Comparison of ENCODE assay signal across 27 cellular contexts in genomic region chr12:28161697-28162096, GRCh38. TPM values are rescaled to one million over a fixed set of nuclear protein-coding genes. Genes with fewer than 3 reads are reported as not detected.
DNase-seq lines count a peak whose midpoint lies in the region; ATAC-seq, FAIRE-seq and TF ChIP-seq lines count a peak whose summit lies in the region.
"Had no signal": no experiment of that assay in that cellular context is flagged by ENCODE, and none has a peak within 500 bp of the region (broad histone marks: within the 10 kb centered on the region; RNA-seq: fewer than 3 reads in every experiment).

No MANE protein-coding gene starts in this region.

- BruUV-seq in K562 (replicated peaks; lab: Mats Ljungman, UMichigan) = no TSS peak

- no peak overlapping the region for H3K4me2 ChIP-seq in A549
- H3K4me2 ChIP-seq in K562 (ENCODE audit: insufficient read depth, low read length) = no peak overlapping the region
- H3K4me2 ChIP-seq in neuronal stem cell (ENCODE audit: insufficient read depth, low read length, poor library complexity, severe bottlenecking) = no peak overlapping the region
- no peak overlapping the region for H3K4me2 ChIP-seq in mesenchymal stem cell (ENCODE audit: low read length, poor library complexity, severe bottlenecking)

- H2BK120ac ChIP-seq in neuronal stem cell (ENCODE audit: low read depth, low read length) (no peak overlapping the region), mesenchymal stem cell (ENCODE audit: low read depth, low read length) (no peak overlapping the region)

- H2AK5ac ChIP-seq in neuronal stem cell (ENCODE audit: low read depth, low read length) = no peak overlapping the region
- H2AK5ac ChIP-seq in mesenchymal stem cell (ENCODE audit: low read length, severe bottlenecking) = no peak overlapping the region

- no peaks in the 10 kb centered on the region for H3K79me2 ChIP-seq in K562 (ENCODE audit: control insufficient read depth, insufficient read depth, low read length)

- TF ChIP-seq RAD21 in A549 (conservative IDR thresholded peaks at IDR 0.05 in 1 of 2, IDR thresholded peaks at IDR 0.05 in 1 of 2) (no peak), K562 (CRISPR knock-in tag; conservative IDR thresholded peaks at IDR 0.05 in 1 of 2, IDR thresholded peaks at IDR 0.05 in 1 of 2) (no peak)

- H3K36me3 ChIP-seq in K562 (ENCODE audit: control insufficient read depth, insufficient read depth, low read length) (no peaks in the 10 kb centered on the region), neuronal stem cell (replicated peaks in 1 of 2; ENCODE audit: control insufficient read depth in 2 of 2, insufficient read depth in 2 of 2, low read length in 2 of 2) (no peaks in the 10 kb centered on the region), mesenchymal stem cell (ENCODE audit: control insufficient read depth in 1 of 2, insufficient read depth in 2 of 2, low read depth in 1 of 2, low read length in 2 of 2) (no peaks in the 10 kb centered on the region)
- H3K36me3 ChIP-seq: BE2C, BLaER1 had no signal

- no peak for FAIRE-seq in A549 (lab: Jason Lieb, UNC)
- FAIRE-seq in HTR-8/SVneo (lab: Jason Lieb, UNC) = peak; percentile 33
- no peak for FAIRE-seq in K562 (lab: Jason Lieb, UNC)
- FAIRE-seq: A204.1, GM12878, GM12892, GM18507, GM19239 had no signal

- H3K4me1 ChIP-seq in A549 = peaks cover 14% of the 10 kb centered on the region
- peaks cover 0 to 9% of the 10 kb centered on the region in 2 experiments; a peak in 3 of 5 replicates for H3K4me1 ChIP-seq in K562 (replicated peaks in 1 of 2; ENCODE audit: control insufficient read depth in 2 of 2, insufficient read depth in 2 of 2, low read length in 2 of 2)
- no peaks in the 10 kb centered on the region for H3K4me1 ChIP-seq in neuronal stem cell (ENCODE audit: control insufficient read depth in 2 of 2, insufficient read depth in 1 of 2, low read depth in 1 of 2, low read length in 2 of 2)
- no peaks in the 10 kb centered on the region for H3K4me1 ChIP-seq in mesenchymal stem cell (ENCODE audit: control insufficient read depth, insufficient read depth, low read depth, low read length)
- H3K4me1 ChIP-seq: BE2C had no signal

- H3K4ac ChIP-seq in neuronal stem cell (ENCODE audit: low read length) (no peak overlapping the region), mesenchymal stem cell (ENCODE audit: low read depth in 1 of 2, low read length in 2 of 2) (no peak overlapping the region)

- TF ChIP-seq EP300 in A549 (IDR thresholded peaks at IDR 0.05) (no peak), K562 (IDR thresholded peaks at IDR 0.05; ENCODE audit: low read length) (no peak)

- H3K27me3 ChIP-seq in K562 (ENCODE audit: control insufficient read depth in 2 of 2, insufficient read depth in 2 of 2, low read length in 2 of 2) (no peaks in the 10 kb centered on the region), neuronal stem cell (ENCODE audit: control insufficient read depth in 3 of 3, insufficient read depth in 3 of 3, low read depth in 1 of 3, low read length in 3 of 3) (no peaks in the 10 kb centered on the region), mesenchymal stem cell (ENCODE audit: control insufficient read depth in 1 of 2, insufficient read depth in 1 of 2, low read length in 2 of 2) (no peaks in the 10 kb centered on the region)
- H3K27me3 ChIP-seq: BE2C, BLaER1 had no signal

- H3K14ac ChIP-seq in neuronal stem cell (ENCODE audit: low read length) (no peak overlapping the region), mesenchymal stem cell (ENCODE audit: low read length in 2 of 2) (no peak overlapping the region)

- H2BK12ac ChIP-seq in neuronal stem cell (ENCODE audit: low read length) (no peak overlapping the region), mesenchymal stem cell (ENCODE audit: low read length in 2 of 2) (no peak overlapping the region)

- H4K8ac ChIP-seq in neuronal stem cell (ENCODE audit: low read depth, low read length) (no peak overlapping the region), mesenchymal stem cell (ENCODE audit: low read length) (no peak overlapping the region)

- TF ChIP-seq CTCF in A549 (IDR thresholded peaks at IDR 0.05) = no peak
- no peak for TF ChIP-seq CTCF in K562 (IDR thresholded peaks at IDR 0.05 in 2 of 3, conservative IDR thresholded peaks at IDR 0.05 in 1 of 3; ENCODE audit: insufficient read depth in 2 of 3, low read depth in 1 of 3, low read length in 3 of 3)

- H3K4me3 ChIP-seq in A549 (no peak overlapping the region), K562 (no peak overlapping the region), neuronal stem cell (ENCODE audit: low read length in 2 of 2) (no peak overlapping the region), mesenchymal stem cell (ENCODE audit: insufficient read depth in 1 of 2, low read depth in 1 of 2, low read length in 2 of 2) (no peak overlapping the region)
- H3K4me3 ChIP-seq: BLaER1, GM12878 had no signal

- H3K18ac ChIP-seq in neuronal stem cell (ENCODE audit: low read length) = no peak overlapping the region
- H3K18ac ChIP-seq in mesenchymal stem cell (ENCODE audit: low read depth in 1 of 2, low read length in 2 of 2) = no peak overlapping the region

- no peak overlapping the region for H2AFZ ChIP-seq in K562 (ENCODE audit: low read depth, low read length)
- peak overlapping the region; percentile 22 for H2AFZ ChIP-seq in neuronal stem cell (ENCODE audit: low read length)
- no peak overlapping the region for H2AFZ ChIP-seq in mesenchymal stem cell (ENCODE audit: low read depth, low read length)

- H4K91ac ChIP-seq in neuronal stem cell (ENCODE audit: low read depth, low read length, poor library complexity) (no peak overlapping the region), mesenchymal stem cell (ENCODE audit: low read length) (no peak overlapping the region)

- H2BK15ac ChIP-seq in neuronal stem cell (ENCODE audit: low read length) (no peak overlapping the region), mesenchymal stem cell (ENCODE audit: low read depth, poor library complexity, severe bottlenecking) (no peak overlapping the region)

- H3K9me1 ChIP-seq in K562 (ENCODE audit: control insufficient read depth, insufficient read depth, low read length) = no peaks in the 10 kb centered on the region

- intact Hi-C loops in K562 (cut with micrococcal nuclease) = no loop called here

- H3K23ac ChIP-seq in neuronal stem cell (ENCODE audit: low read depth, low read length, poor library complexity) (no peak overlapping the region), mesenchymal stem cell (ENCODE audit: low read length in 2 of 2) (no peak overlapping the region)

- in situ Hi-C loops in K562 (cut with MboI) = loop anchor here (10.0 kb wide), 1 partner anchor 417 kb away; no protein-coding TSS in a partner anchor

- DNase-seq in A549 (ENCODE audit: low read depth in 1 of 2, low spot score in 1 of 2) = no peak
- no peak for DNase-seq in HTR-8/SVneo (ENCODE audit: insufficient read length, low spot score)
- no peak for DNase-seq in K562 (ENCODE audit: extremely low read depth in 1 of 4, low spot score in 3 of 4)
- DNase-seq in neuronal stem cell (ENCODE audit: low spot score) = no peak
- no peak for DNase-seq in activated gamma-delta T cell (lab: John Stamatoyannopoulos, UW)
- DNase-seq in mesenchymal stem cell = no peak
- no peak for DNase-seq in AG20443 (ENCODE audit: low spot score)
- DNase-seq: 8988T; BE2C; C1 segment of cervical spinal cord; CD4-positive, alpha-beta memory T cell; CD4-positive, CD25-positive, alpha-beta regulatory T cell; CD8-positive, alpha-beta memory T cell; COR-L47; DMS 273 treated with DMSO at 0.1 percent for 48 hours; DMS153; DMS53; DMS79; DND-41; EL; GDM1 had no signal

- POLR2A ChIA-PET in A549 (lab: Yijun Ruan, JAX) = no interaction called here
- POLR2A ChIA-PET in K562 (lab: Yijun Ruan, JAX) = no interaction called here

- H3K79me1 ChIP-seq in neuronal stem cell (ENCODE audit: low read depth, low read length) = no peaks in the 10 kb centered on the region
- H3K79me1 ChIP-seq in mesenchymal stem cell (replicated peaks; ENCODE audit: low read length, poor library complexity, severe bottlenecking) = no peaks in the 10 kb centered on the region

- no peak overlapping the region for H2BK5ac ChIP-seq in neuronal stem cell (ENCODE audit: low read length)
- H2BK5ac ChIP-seq in mesenchymal stem cell (ENCODE audit: low read depth, low read length, poor library complexity, severe bottlenecking) = no peak overlapping the region

- CTCF ChIA-PET in A549 (lab: Yijun Ruan, JAX) (no interaction called here), K562 (lab: Yijun Ruan, JAX; ENCODE audit: low intra/inter-chr PET ratio) (no interaction called here)

- no peaks in the 10 kb centered on the region for H4K20me1 ChIP-seq in K562 (replicated peaks; ENCODE audit: control insufficient read depth, insufficient read depth, low read length)
- H4K20me1 ChIP-seq: BLaER1 had no signal

- H3K27ac ChIP-seq in A549 = no peak overlapping the region
- no peak overlapping the region for H3K27ac ChIP-seq in K562 (ENCODE audit: extremely low read depth, low read depth, low read length)
- H3K27ac ChIP-seq in neuronal stem cell (replicated peaks; ENCODE audit: low read length) = no peak overlapping the region
- no peak overlapping the region for H3K27ac ChIP-seq in mesenchymal stem cell (ENCODE audit: low read length, poor library complexity, severe bottlenecking)

- no peak for ATAC-seq in A549
- ATAC-seq in K562 = no peak
- ATAC-seq: GM12878 had no signal

- H3K9me3 ChIP-seq in A549 = no peaks in the 10 kb centered on the region
- no peaks in the 10 kb centered on the region for H3K9me3 ChIP-seq in K562 (replicated peaks; ENCODE audit: control insufficient read depth, insufficient read depth, low read depth, low read length)
- H3K9me3 ChIP-seq in neuronal stem cell (replicated peaks in 1 of 2; ENCODE audit: control insufficient read depth in 2 of 2, insufficient read depth in 1 of 2, low read depth in 1 of 2, low read length in 2 of 2) = no peaks in the 10 kb centered on the region
- H3K9me3 ChIP-seq in mesenchymal stem cell (ENCODE audit: control insufficient read depth, low read length) = no peaks in the 10 kb centered on the region
- H3K9me3 ChIP-seq: BE2C had no signal

- TF ChIP-seq POLR2A in A549 (IDR thresholded peaks at IDR 0.05; ENCODE audit: low read length) (no peak), K562 (conservative IDR thresholded peaks at IDR 0.05) (no peak)

- WGBS in A549 (ENCODE audit: missing lambda C conversion rate) = 86% methylated on average over 5 of the region's 5 CpGs
- WGBS in K562 (ENCODE audit: insufficient coverage, low coverage, missing lambda C conversion rate) = 86% methylated on average over 5 of the region's 5 CpGs
- WGBS in neuronal stem cell (ENCODE audit: extremely low coverage in 2 of 2, insufficient read length in 2 of 2, insufficient replicate concordance in 1 of 2), 2 donors = no CpG with 5 or more reads among the region's 5 CpGs
- WGBS in mesenchymal stem cell = 94% methylated on average over 3 of the region's 5 CpGs

- H3K9ac ChIP-seq in K562 (ENCODE audit: insufficient read depth in 1 of 2, low read depth in 2 of 2, low read length in 2 of 2) = no peak overlapping the region
- H3K9ac ChIP-seq in neuronal stem cell (ENCODE audit: low read depth, low read length, poor library complexity) = no peak overlapping the region
- H3K9ac ChIP-seq in mesenchymal stem cell (ENCODE audit: low read length) = no peak overlapping the region
- H3K9ac ChIP-seq: BLaER1 had no signal

RNA-seq across cellular contexts. Expression of gene CCDC91, which starts 28.6 kb away (rescaled TPM):
- polyA plus RNA-seq in A549 (2011; rRNA removed) (38.1 and 48.1 TPM in 2 replicates), A549 (2017; fragmentation: RNase III; extraction: RNeasy Plus Mini Kit Qiagen cat#74134 plus additional on column Dnase treatment) (25.2 to 26.0 TPM (median 25.6 TPM) in 3 replicates), K562 (2011; rRNA removed) (27.3 and 31.1 TPM in 2 replicates), K562 (2014; fragmentation: Illumina TruSeq; extraction: Trizol) (24.0 and 30.1 TPM in 2 replicates), K562 (2014; fragmentation: Nextera tagmentation; extraction: Ambion mirVana) (10 to 100 TPM; 10.1 to 11.3 TPM), K562 (2014; rRNA removed) (20.9 and 23.7 TPM in 2 replicates)
- polyA plus RNA-seq in A549 (2012; cell fraction: cytosol; rRNA removed) = 13.4 and 15.5 TPM in 2 replicates
- 4.8 and 6.1 TPM in 2 replicates for polyA plus RNA-seq in A549 (2012; cell fraction: nucleus; rRNA removed)
- polyA minus RNA-seq in A549 (2011; rRNA and poly(A)+ RNA removed) = 36.2 and 38.4 TPM in 2 replicates
- 24.0 and 53.4 TPM in 2 replicates for total RNA-seq in K562 (2011; cell fraction: chromatin; rRNA removed; ENCODE audit: low replicate concordance)
- total RNA-seq in K562 (2011; cell fraction: nucleolus; rRNA removed) = 11.8 and 13.6 TPM in 2 replicates
- 19.7 and 26.5 TPM in 2 replicates for total RNA-seq in K562 (2011; cell fraction: nucleoplasm; rRNA removed)
- total RNA-seq in K562 (2014; rRNA removed) (21.4 and 26.3 TPM in 2 replicates), K562 (2014; rRNA removed; fragmentation: Illumina TruSeq; extraction: Trizol) (29.5 and 38.1 TPM in 2 replicates), K562 (2015; rRNA removed; fragmentation: Illumina TruSeq; extraction: Trizol) (23.8 and 27.4 TPM in 2 replicates), K562 (2021) (23.9 and 24.3 TPM in 2 replicates)
- 7.4 and 11.7 TPM in 2 replicates for polyA plus RNA-seq in K562 (2011; cell fraction: cytosol; rRNA removed)
- 10.4 and 13.7 TPM in 2 replicates for polyA plus RNA-seq in K562 (2011; cell fraction: nucleus; rRNA removed)
- 22.1 and 24.8 TPM in 2 replicates for polyA plus RNA-seq in K562 (2012)
- polyA minus RNA-seq in K562 (2011; rRNA and poly(A)+ RNA removed) = 51.1 and 51.5 TPM in 2 replicates
- 21.2 and 22.4 TPM in 2 replicates for polyA minus RNA-seq in K562 (2011; cell fraction: cytosol; rRNA and poly(A)+ RNA removed)
- polyA minus RNA-seq in K562 (2011; cell fraction: nucleus; rRNA and poly(A)+ RNA removed) = 35.7 and 63.1 TPM in 2 replicates
- 30.9 TPM for polyA plus RNA-seq in neuronal stem cell (2013, experiment 1 of 2)
- 35.1 TPM for polyA plus RNA-seq in neuronal stem cell (2013, experiment 2 of 2)
- polyA plus RNA-seq in mesenchymal stem cell (2013, experiment 1 of 2) = 29.7 TPM
- polyA plus RNA-seq in mesenchymal stem cell (2013, experiment 2 of 2) = 36.9 TPM

Comparison
In these comparisons a context has a peak if more than half of its experiments do, and no peak if none do; other contexts are left out.
1. Of the 35 proteins assayed by ChIP-seq in both K562 and A549: peak only in K562: none; only in A549: MAFK; in both: none; in neither: 34.